1 cellular context compared by ENCODE assay signal in genomic region chr6:7910654-7911344, GRCh38.
TF ChIP-seq lines count a peak whose summit lies in the region.

Gene TXNDC5, minus strand, starts transcription at chr6:7910788. Its CDS starts 12 bp downstream, at chr6:7910776.

TF ChIP-seq in K562, 482 proteins besides CTCF, POLR2A, EP300 and RAD21 (continued from another document and continues in another):
- peak; percentile 70 for TF ChIP-seq ZBTB40 (IDR thresholded peaks at IDR 0.05)
- no peak for TF ChIP-seq ZBTB40 (CRISPR knock-in tag; IDR thresholded peaks at IDR 0.05)
- TF ChIP-seq BRCA1 (IDR thresholded peaks at IDR 0.05) = no peak
- no peak for TF ChIP-seq BRCA1 (CRISPR knock-in tag; IDR thresholded peaks at IDR 0.05)
- no peak for TF ChIP-seq ZNF3 (CRISPR knock-in tag; IDR thresholded peaks at IDR 0.05)
- no peak for TF ChIP-seq POLR2AphosphoS5 (IDR thresholded peaks at IDR 0.05; ENCODE audit: control insufficient read depth, insufficient read depth, low read depth, low read length)
- TF ChIP-seq, protein P1, sequence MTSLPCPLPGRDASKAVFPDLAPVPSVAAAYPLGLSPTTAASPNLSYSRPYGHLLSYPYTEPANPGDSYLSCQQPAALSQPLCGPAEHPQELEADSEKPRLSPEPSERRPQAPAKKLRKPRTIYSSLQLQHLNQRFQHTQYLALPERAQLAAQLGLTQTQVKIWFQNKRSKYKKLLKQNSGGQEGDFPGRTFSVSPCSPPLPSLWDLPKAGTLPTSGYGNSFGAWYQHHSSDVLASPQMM (CRISPR knock-in tag; IDR thresholded peaks at IDR 0.05) = no peak
- TF ChIP-seq ZNF79 (CRISPR knock-in tag; IDR thresholded peaks at IDR 0.05; ENCODE audit: low read depth) = no peak
- TF ChIP-seq ZSCAN29 (IDR thresholded peaks at IDR 0.05) = no peak
- TF ChIP-seq NRF1 (conservative IDR thresholded peaks at IDR 0.05 in 1 of 2, IDR thresholded peaks at IDR 0.05 in 1 of 2) = peak; percentile 86 to 89
- no peak for TF ChIP-seq ZFPM2 (CRISPR knock-in tag; IDR thresholded peaks at IDR 0.05)
- TF ChIP-seq GTF3C2 (IDR thresholded peaks at IDR 0.05; ENCODE audit: borderline replicate concordance, extremely low read depth, insufficient read length) = no peak
- no peak for TF ChIP-seq SRSF7 (optimal IDR thresholded peaks at IDR 0.05; ENCODE audit: low read depth, low read length)
- no peak for TF ChIP-seq ATF6 (CRISPR knock-in tag; IDR thresholded peaks at IDR 0.05)
- no peak for TF ChIP-seq TEAD1 (CRISPR knock-in tag; IDR thresholded peaks at IDR 0.05)
- no peak for TF ChIP-seq XRCC4 (IDR thresholded peaks at IDR 0.05; ENCODE audit: extremely low read depth, insufficient read depth, insufficient read length)
- no peak for TF ChIP-seq SPI1 (IDR thresholded peaks at IDR 0.05; ENCODE audit: borderline replicate concordance, low read depth, low read length)
- TF ChIP-seq CBFA2T3 (IDR thresholded peaks at IDR 0.05) = no peak
- no peak for TF ChIP-seq BRD4 (IDR thresholded peaks at IDR 0.05)
- no peak for TF ChIP-seq AFF1 (IDR thresholded peaks at IDR 0.05; ENCODE audit: low read depth in 1 of 2, partially characterized antibody in 2 of 2)
- no peak for TF ChIP-seq ZSCAN32 (CRISPR knock-in tag; IDR thresholded peaks at IDR 0.05)
- TF ChIP-seq ZNF143 (CRISPR knock-in tag; IDR thresholded peaks at IDR 0.05) = no peak
- TF ChIP-seq RBM34 (IDR thresholded peaks at IDR 0.05; ENCODE audit: borderline replicate concordance, insufficient read depth, low read length) = no peak
- no peak; the same call in 1 of the 2 replicates for TF ChIP-seq FOXP4 (CRISPR knock-in tag; IDR thresholded peaks at IDR 0.05; ENCODE audit: borderline replicate concordance)
- no peak for TF ChIP-seq CBFB (CRISPR knock-in tag; IDR thresholded peaks at IDR 0.05)
- no peak for TF ChIP-seq ZNF146 (CRISPR knock-in tag; IDR thresholded peaks at IDR 0.05; ENCODE audit: unreplicated experiment)
- no peak for TF ChIP-seq CBX3 (IDR thresholded peaks at IDR 0.05; ENCODE audit: borderline replicate concordance in 1 of 2, low read length in 2 of 2)
- no peak for TF ChIP-seq XRCC3 (IDR thresholded peaks at IDR 0.05)
- no peak for TF ChIP-seq SAFB (IDR thresholded peaks at IDR 0.05; ENCODE audit: borderline replicate concordance, low read depth, low read length)
- TF ChIP-seq DIDO1 (tag; IDR thresholded peaks at IDR 0.05; ENCODE audit: low read depth) = no peak
- no peak for TF ChIP-seq ZFP36 (IDR thresholded peaks at IDR 0.05; ENCODE audit: low read depth, low read length, partially characterized antibody)
- no peak for TF ChIP-seq HOXB6 (CRISPR knock-in tag; IDR thresholded peaks at IDR 0.05; ENCODE audit: borderline replicate concordance)
- TF ChIP-seq RB1 (IDR thresholded peaks at IDR 0.05; ENCODE audit: low read depth) = peak; percentile 68
- TF ChIP-seq PURB (CRISPR knock-in tag; IDR thresholded peaks at IDR 0.05; ENCODE audit: low read depth) = no peak
- TF ChIP-seq HDAC6 (IDR thresholded peaks at IDR 0.05; ENCODE audit: low read depth, low read length) = no peak
- no peak for TF ChIP-seq NELFE (IDR thresholded peaks at IDR 0.05; ENCODE audit: insufficient read depth, insufficient read length)
- no peak for TF ChIP-seq MAFG (tag; conservative IDR thresholded peaks at IDR 0.05)
- TF ChIP-seq CREBBP (IDR thresholded peaks at IDR 0.05; ENCODE audit: low read depth, low read length) = no peak
- TF ChIP-seq POLR2G (IDR thresholded peaks at IDR 0.05; ENCODE audit: low read depth, low read length) = peak; percentile 80
- TF ChIP-seq TAF9B (IDR thresholded peaks at IDR 0.05; ENCODE audit: partially characterized antibody) = no peak
- no peak for TF ChIP-seq SMAD2 (IDR thresholded peaks at IDR 0.05; ENCODE audit: low read depth, low read length)
- no peak for TF ChIP-seq DACH1 (IDR thresholded peaks at IDR 0.05; ENCODE audit: partially characterized antibody)
- TF ChIP-seq MED1 (CRISPR knock-in tag; IDR thresholded peaks at IDR 0.05; ENCODE audit: borderline replicate concordance) = no peak
- peak; percentile 46; the same call in 1 of the 2 replicates for TF ChIP-seq GABPB1 (CRISPR knock-in tag; IDR thresholded peaks at IDR 0.05)
- TF ChIP-seq WHSC1 (IDR thresholded peaks at IDR 0.05; ENCODE audit: low read length) = no peak
- TF ChIP-seq TCF3 (CRISPR knock-in tag; IDR thresholded peaks at IDR 0.05) = no peak
- no peak for TF ChIP-seq CBX2 (IDR thresholded peaks at IDR 0.05; ENCODE audit: insufficient read depth, low read length, poor library complexity, severe bottlenecking)
- no peak for TF ChIP-seq CHD1 (IDR thresholded peaks at IDR 0.05; ENCODE audit: low read length)
- TF ChIP-seq ZNF561 (CRISPR knock-in tag; conservative IDR thresholded peaks at IDR 0.05) = no peak
- TF ChIP-seq NR2C2 (CRISPR knock-in tag; IDR thresholded peaks at IDR 0.05) = no peak
- peak; percentile 4; the same call in 1 of the 2 replicates for TF ChIP-seq NR2C2 (tag; IDR thresholded peaks at IDR 0.05)
- no peak for TF ChIP-seq ZNF354B (CRISPR knock-in tag; IDR thresholded peaks at IDR 0.05)
